In the genomic region with DNA sequence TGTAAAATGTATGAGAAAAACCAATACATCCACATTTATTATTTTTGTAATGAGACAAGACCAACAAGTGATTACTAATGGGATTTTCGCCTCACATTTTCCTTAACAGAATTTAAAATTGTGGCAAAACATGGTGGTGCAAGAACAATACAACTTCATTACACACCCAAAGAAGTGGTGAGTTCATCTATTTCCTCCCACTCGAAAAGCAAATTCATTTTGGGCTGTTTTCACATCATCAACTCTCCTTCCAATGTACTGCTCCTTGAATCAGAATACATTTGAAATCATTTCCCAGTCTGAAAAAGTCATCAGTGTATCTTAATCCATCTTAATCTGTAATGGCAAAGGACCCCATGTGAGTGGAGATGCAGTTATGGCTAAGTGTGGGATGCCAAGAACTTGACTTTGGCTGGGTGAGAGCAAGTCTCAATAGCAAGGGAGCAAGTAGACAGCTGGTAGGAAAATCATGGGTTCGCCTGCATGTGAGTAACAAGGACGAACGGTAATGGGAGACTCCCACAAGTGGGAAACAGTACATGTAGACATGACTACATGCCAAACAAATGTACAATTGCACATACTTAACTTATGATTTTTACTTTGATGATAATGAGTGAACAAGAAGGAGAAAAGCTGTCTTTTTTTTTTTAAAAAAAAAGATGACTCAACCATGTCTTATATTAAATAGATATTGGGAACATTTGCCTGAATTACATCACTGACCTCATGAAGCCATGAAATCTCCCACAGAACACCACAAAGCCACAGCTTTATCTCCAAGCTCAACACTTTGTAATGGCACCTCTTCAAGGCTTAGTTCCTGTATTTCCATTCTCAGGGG, we compare ENCODE assay signal across 12 cellular contexts. TPM values are rescaled to one million over a fixed set of nuclear protein-coding genes. Genes with fewer than 3 reads are reported as not detected.
A peak's percentile ranks its signal among the peaks of the same experiment; 100 is the strongest.
DNase-seq lines count a peak whose midpoint lies in the region; ATAC-seq and TF ChIP-seq lines count a peak whose summit lies in the region.
"Had no signal": no experiment of that assay in that cellular context is flagged by ENCODE, and none has a peak within 500 bp of the region (broad histone marks: within the 10 kb centered on the region; RNA-seq: fewer than 3 reads in every experiment).

No MANE protein-coding gene starts in this region.

- peaks cover 94% of the 10 kb centered on the region for H3K4me1 Mint-ChIP-seq in activated CD4-positive, alpha-beta T cell treated with anti-CD3 and anti-CD28 coated beads for 36 hours

- H3K27me3 ChIP-seq in MG63 (no peaks in the 10 kb centered on the region), neutrophil (no peaks in the 10 kb centered on the region)
- H3K27me3 ChIP-seq: upper lobe of left lung had no signal

- H3K9me3 ChIP-seq in MG63: no peaks in the 10 kb centered on the region
- H3K9me3 ChIP-seq in neutrophil: no peaks in the 10 kb centered on the region
- H3K9me3 ChIP-seq: upper lobe of left lung had no signal

- POLR2A ChIA-PET in activated CD4-positive, alpha-beta T cell treated with anti-CD3 and anti-CD28 coated beads for 36 hours (lab: Charles Lee): interaction anchor here (0.6 to 1.4 kb wide), 4 partner anchors 19 to 1055 kb away, joined by 3 to 6 read pairs (median 4); no protein-coding TSS in a partner anchor

- CTCF ChIA-PET in activated CD4-positive, alpha-beta T cell treated with anti-CD3 and anti-CD28 coated beads for 36 hours (lab: Charles Lee): interaction anchor here (0.6 to 1.4 kb wide), 5 partner anchors 9 to 367 kb away, joined by 3 to 5 read pairs (median 4); no protein-coding TSS in a partner anchor

- ATAC-seq in activated CD4-positive, alpha-beta T cell treated with anti-CD3 and anti-CD28 coated beads for 36 hours: peak; percentile 33
- ATAC-seq in GM18517 (IDR thresholded peaks at IDR 0.05; ENCODE audit: unreplicated experiment): no peak
- ATAC-seq: right cardiac atrium had no signal

- intact Hi-C loops in activated CD4-positive, alpha-beta T cell treated with anti-CD3 and anti-CD28 coated beads for 36 hours (cut with DNase I, micrococcal nuclease): loop anchor here in 1 of 2 experiments (1.0 kb wide), 2 partner anchors 8 to 13 kb away; no protein-coding TSS in a partner anchor

- peak overlapping the region; percentile 5 for H3K27ac ChIP-seq in neutrophil
- H3K27ac ChIP-seq: upper lobe of left lung had no signal

- H3K4me3 Mint-ChIP-seq in activated CD4-positive, alpha-beta T cell treated with anti-CD3 and anti-CD28 coated beads for 36 hours: no peak overlapping the region

- H3K36me3 ChIP-seq in MG63 (no peaks in the 10 kb centered on the region), neutrophil (peaks cover 4% of the 10 kb centered on the region)
- H3K36me3 ChIP-seq: upper lobe of left lung had no signal

- H3K36me3 Mint-ChIP-seq in activated CD4-positive, alpha-beta T cell treated with anti-CD3 and anti-CD28 coated beads for 36 hours (ENCODE audit: low read depth): peaks cover 33% of the 10 kb centered on the region

- TF ChIP-seq CTCF in neutrophil (IDR thresholded peaks at IDR 0.05): no peak

- no peaks in the 10 kb centered on the region for H3K27me3 Mint-ChIP-seq in activated CD4-positive, alpha-beta T cell treated with anti-CD3 and anti-CD28 coated beads for 36 hours

- H3K27ac Mint-ChIP-seq in activated CD4-positive, alpha-beta T cell treated with anti-CD3 and anti-CD28 coated beads for 36 hours: peak overlapping the region; percentile 78

- H3K4me1 ChIP-seq in neutrophil (ENCODE audit: control insufficient read depth in 1 of 2, insufficient read depth in 1 of 2, low read depth in 1 of 2, low read length in 1 of 2): peaks cover 24 to 47% of the 10 kb centered on the region in 2 experiments

- H3K9me3 Mint-ChIP-seq in activated CD4-positive, alpha-beta T cell treated with anti-CD3 and anti-CD28 coated beads for 36 hours (ENCODE audit: low read depth): no peaks in the 10 kb centered on the region

- no peak for DNase-seq in activated CD4-positive, alpha-beta T cell treated with anti-CD3 and anti-CD28 coated beads for 36 hours
- DNase-seq in activated CD4-positive, alpha-beta T cell treated with anti-CD3 and anti-CD28 coated beads for 1 hour: no peak
- peak; percentile 25 for DNase-seq in MG63
- peak; percentile 54 for DNase-seq in astrocyte of the hippocampus (ENCODE audit: low read depth, low spot score)
- no peak for DNase-seq in AG08395 (ENCODE audit: low spot score)
- no peak for DNase-seq in COLO829 (ENCODE audit: low spot score)
- DNase-seq: cerebellar nuclear complex, glutamatergic neuron, right cardiac atrium, upper lobe of left lung had no signal

- H3K4me3 ChIP-seq in MG63 (no peak overlapping the region), neutrophil (ENCODE audit: low read depth in 1 of 2, low read length in 1 of 2) (no peak overlapping the region)
- H3K4me3 ChIP-seq: upper lobe of left lung had no signal

RNA-seq across cellular contexts. Expression of a gene that starts 46.0 kb away (rescaled TPM):
- total RNA-seq in activated CD4-positive, alpha-beta T cell treated with anti-CD3 and anti-CD28 coated beads for 36 hours: 10 to 100 TPM; 49.5 to 58.8 TPM
- total RNA-seq in MG63 (2014; rRNA removed; shearing (Covaris generic); ENCODE audit: low replicate concordance): 2.2 and 5.3 TPM in 2 replicates

Comparison
In these comparisons a context has a peak if more than half of its experiments do, and no peak if none do; other contexts are left out.
1. DNase-seq: peak in MG63 (single experiment) and astrocyte of the hippocampus (single experiment); none in activated CD4-positive, alpha-beta T cell treated with anti-CD3 and anti-CD28 coated beads for 36 hours (single experiment), activated CD4-positive, alpha-beta T cell treated with anti-CD3 and anti-CD28 coated beads for 1 hour (single experiment), AG08395 (single experiment) and COLO829 (single experiment).